In the genomic region with DNA sequence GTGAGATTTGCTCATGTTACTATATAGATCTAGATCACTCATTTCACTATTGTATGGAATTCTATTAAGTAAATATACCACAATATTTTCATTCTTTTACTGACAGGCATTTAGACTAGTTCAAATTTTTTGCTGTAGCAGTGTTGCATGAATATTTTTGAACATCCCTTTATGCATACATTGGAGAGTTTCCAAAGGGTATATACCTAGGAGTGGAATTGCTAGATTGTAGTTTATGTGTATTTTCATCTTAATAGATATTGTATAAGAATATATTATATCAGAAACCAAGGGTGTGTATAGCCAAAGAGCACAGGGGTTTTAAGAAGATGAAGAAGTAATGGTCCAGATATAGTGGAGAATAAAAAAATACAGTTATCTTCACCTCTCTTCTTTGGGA, we compare ENCODE assay signal across 6 cellular contexts.
"Had no signal": no experiment of that assay in that cellular context is flagged by ENCODE, and none has a peak within 500 bp of the region (broad histone marks: within the 10 kb centered on the region; RNA-seq: fewer than 3 reads in every experiment).

No MANE protein-coding gene starts in this region.

- H3K4me3 ChIP-seq: GM23248, HAP-1 had no signal

- H2AFZ ChIP-seq: GM23248 had no signal

- DNase-seq: GM23248, GOT3, H7, IMR-90 had no signal

- H3K27ac ChIP-seq: GM23248 had no signal

- H3K9ac ChIP-seq: GM23248 had no signal

- ATAC-seq: HCT116 had no signal

- H3K36me3 ChIP-seq: HAP-1 had no signal

- H3K9me3 ChIP-seq: HAP-1 had no signal
